Comparison of ENCODE assay signal across 9 cellular contexts in the genomic region with DNA sequence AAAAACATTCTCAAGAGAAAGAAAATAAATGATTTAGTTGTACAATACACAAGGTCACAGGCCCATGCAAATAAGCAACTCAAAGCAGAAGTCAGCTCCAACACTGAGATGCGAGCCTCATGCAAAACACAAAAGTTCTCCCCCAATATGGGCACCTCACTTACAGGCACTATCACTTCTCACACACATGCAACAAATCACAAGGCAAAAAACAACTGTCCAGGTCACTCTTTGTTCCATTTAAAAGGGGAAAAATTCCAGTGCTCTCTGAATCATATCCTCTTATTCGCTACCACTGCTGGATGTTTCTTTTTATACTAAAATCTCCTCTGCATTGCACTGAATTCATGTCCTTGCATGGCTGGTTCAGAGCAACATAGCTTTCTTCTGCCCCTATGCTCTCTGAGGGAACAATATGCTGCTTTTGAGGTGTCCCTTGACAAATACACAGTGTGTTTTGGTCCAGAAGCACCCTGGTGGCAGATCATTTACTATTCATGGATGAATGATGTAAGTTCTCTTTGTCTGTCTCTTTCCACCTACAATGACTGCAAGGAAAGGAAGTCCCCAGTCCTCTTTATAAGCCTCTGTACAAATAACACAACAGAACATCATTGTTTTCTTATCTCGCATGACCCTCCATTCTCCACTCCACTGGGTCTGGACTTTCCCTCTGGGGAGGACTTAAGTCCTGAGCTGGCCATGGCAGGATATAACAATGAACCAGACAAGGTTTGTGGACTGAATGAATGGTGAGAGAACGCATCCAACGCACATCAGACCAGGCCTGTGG.
DNase-seq lines count a peak whose midpoint lies in the region; ATAC-seq lines count a peak whose summit lies in the region.
"Had no signal": no experiment of that assay in that cellular context is flagged by ENCODE, and none has a peak within 500 bp of the region (broad histone marks: within the 10 kb centered on the region; RNA-seq: fewer than 3 reads in every experiment).

No MANE protein-coding gene starts in this region.

- DNase-seq in M059J (ENCODE audit: low read depth) (peak; percentile 5), kidney tubule cell (ENCODE audit: low spot score) (peak; percentile 93), hypothalamus (lab: John Stamatoyannopoulos, UW) (no peak), DMS79 (lab: John Stamatoyannopoulos, UW) (no peak), NCI-H2196 (lab: John Stamatoyannopoulos, UW; ENCODE audit: unreplicated experiment) (no peak)
- no peak for DNase-seq in stimulated activated naive CD4-positive, alpha-beta T cell treated with Interleukin-2 at 50 U/mL for 16 hours (lab: John Stamatoyannopoulos, UW)
- DNase-seq: activated gamma-delta T cell had no signal

- peak; percentile 68 for ATAC-seq in GM18502 (IDR thresholded peaks at IDR 0.05; ENCODE audit: poor library complexity, unreplicated experiment)
- peak; percentile 50 for ATAC-seq in GM21825 (IDR thresholded peaks at IDR 0.05; ENCODE audit: unreplicated experiment)

Comparison
In these comparisons a context has a peak if more than half of its experiments do, and no peak if none do; other contexts are left out.
1. DNase-seq: peak in M059J (single experiment) and kidney tubule cell (single experiment); none in hypothalamus (0 of 51), DMS79 (single experiment), stimulated activated naive CD4-positive, alpha-beta T cell treated with Interleukin-2 at 50 U/mL for 16 hours (single experiment) and NCI-H2196 (single experiment).